1 cellular context compared by ENCODE assay signal in the genomic region with DNA sequence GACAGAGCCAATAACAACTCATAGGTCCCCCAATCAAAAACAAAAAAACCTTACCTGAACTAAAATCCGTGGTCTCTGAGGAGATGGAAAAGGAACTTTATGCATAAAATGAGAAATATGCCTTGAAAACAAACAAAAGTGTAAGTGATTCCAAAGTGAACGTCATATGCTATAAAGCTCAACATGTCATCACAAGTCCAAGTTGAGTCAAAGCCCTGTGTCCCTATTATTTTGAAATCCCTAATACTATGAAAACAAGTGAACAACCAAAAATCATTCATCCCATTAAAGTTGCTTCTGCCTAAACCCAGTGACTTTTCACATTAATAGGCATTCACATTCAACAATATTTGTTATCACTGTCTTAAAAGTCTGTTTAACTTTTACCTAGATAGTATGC.
TF ChIP-seq lines count a peak whose summit lies in the region.

No MANE protein-coding gene starts in this region.

TF ChIP-seq in HEK293, 187 proteins besides CTCF, POLR2A, EP300 and RAD21 (continued from another document):
- TF ChIP-seq, protein P1, sequence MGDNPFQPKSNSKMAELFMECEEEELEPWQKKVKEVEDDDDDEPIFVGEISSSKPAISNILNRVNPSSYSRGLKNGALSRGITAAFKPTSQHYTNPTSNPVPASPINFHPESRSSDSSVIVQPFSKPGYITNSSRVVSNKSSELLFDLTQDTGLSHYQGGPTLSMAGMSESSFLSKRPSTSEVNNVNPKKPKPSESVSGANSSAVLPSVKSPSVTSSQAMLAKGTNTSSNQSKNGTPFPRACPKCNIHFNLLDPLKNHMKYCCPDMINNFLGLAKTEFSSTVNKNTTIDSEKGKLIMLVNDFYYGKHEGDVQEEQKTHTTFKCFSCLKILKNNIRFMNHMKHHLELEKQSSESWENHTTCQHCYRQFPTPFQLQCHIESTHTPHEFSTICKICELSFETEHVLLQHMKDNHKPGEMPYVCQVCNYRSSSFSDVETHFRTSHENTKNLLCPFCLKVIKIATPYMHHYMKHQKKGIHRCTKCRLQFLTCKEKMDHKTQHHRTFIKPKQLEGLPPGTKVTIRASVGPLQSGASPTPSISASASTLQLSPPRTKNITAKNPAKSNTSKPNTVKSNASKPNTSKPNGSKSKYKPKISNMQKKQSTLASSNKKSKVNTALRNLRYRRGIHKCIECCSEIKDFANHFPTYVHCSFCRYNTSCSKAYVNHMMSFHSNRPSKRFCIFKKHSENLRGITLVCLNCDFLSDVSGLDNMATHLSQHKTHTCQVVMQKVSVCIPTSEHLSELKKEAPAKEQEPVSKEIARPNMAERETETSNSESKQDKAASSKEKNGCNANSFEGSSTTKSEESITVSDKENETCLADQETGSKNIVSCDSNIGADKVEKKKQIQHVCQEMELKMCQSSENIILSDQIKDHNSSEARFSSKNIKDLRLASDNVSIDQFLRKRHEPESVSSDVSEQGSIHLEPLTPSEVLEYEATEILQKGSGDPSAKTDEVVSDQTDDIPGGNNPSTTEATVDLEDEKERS (tag by site-specific recombination; IDR thresholded peaks at IDR 0.05), result no peak
- TF ChIP-seq OSR2 (tag by site-specific recombination; IDR thresholded peaks at IDR 0.05), result no peak
- no peak; the same call in 1 of the 2 replicates for TF ChIP-seq ZNF394 (tag by site-specific recombination; IDR thresholded peaks at IDR 0.05; ENCODE audit: borderline replicate concordance)
- TF ChIP-seq, protein P2, sequence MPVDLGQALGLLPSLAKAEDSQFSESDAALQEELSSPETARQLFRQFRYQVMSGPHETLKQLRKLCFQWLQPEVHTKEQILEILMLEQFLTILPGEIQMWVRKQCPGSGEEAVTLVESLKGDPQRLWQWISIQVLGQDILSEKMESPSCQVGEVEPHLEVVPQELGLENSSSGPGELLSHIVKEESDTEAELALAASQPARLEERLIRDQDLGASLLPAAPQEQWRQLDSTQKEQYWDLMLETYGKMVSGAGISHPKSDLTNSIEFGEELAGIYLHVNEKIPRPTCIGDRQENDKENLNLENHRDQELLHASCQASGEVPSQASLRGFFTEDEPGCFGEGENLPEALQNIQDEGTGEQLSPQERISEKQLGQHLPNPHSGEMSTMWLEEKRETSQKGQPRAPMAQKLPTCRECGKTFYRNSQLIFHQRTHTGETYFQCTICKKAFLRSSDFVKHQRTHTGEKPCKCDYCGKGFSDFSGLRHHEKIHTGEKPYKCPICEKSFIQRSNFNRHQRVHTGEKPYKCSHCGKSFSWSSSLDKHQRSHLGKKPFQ (tag by site-specific recombination; IDR thresholded peaks at IDR 0.05), result no peak
- no peak for TF ChIP-seq ZNF555 (tag by site-specific recombination; conservative IDR thresholded peaks at IDR 0.05)
- TF ChIP-seq, protein P3, sequence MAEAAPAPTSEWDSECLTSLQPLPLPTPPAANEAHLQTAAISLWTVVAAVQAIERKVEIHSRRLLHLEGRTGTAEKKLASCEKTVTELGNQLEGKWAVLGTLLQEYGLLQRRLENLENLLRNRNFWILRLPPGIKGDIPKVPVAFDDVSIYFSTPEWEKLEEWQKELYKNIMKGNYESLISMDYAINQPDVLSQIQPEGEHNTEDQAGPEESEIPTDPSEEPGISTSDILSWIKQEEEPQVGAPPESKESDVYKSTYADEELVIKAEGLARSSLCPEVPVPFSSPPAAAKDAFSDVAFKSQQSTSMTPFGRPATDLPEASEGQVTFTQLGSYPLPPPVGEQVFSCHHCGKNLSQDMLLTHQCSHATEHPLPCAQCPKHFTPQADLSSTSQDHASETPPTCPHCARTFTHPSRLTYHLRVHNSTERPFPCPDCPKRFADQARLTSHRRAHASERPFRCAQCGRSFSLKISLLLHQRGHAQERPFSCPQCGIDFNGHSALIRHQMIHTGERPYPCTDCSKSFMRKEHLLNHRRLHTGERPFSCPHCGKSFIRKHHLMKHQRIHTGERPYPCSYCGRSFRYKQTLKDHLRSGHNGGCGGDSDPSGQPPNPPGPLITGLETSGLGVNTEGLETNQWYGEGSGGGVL (tag by site-specific recombination; IDR thresholded peaks at IDR 0.05), result 0 out of 2 replicates have a peak, but pooled peaks have one; percentile 10
- TF ChIP-seq KLF16 (tag by site-specific recombination; IDR thresholded peaks at IDR 0.05), result no peak
